Comparison of ENCODE assay signal across 18 cellular contexts in genomic region chrX:71784348-71784983, GRCh38. TPM values are rescaled to one million over a fixed set of nuclear protein-coding genes. Genes with fewer than 3 reads are reported as not detected.
DNase-seq lines count a peak whose midpoint lies in the region; ATAC-seq, FAIRE-seq and TF ChIP-seq lines count a peak whose summit lies in the region.
"Not testable (repeated sequence)": the region's sequence is repeated elsewhere in the genome, so short reads cannot be mapped to it uniquely, and the experiment has no call there.
"Had no signal": no experiment of that assay in that cellular context is flagged by ENCODE, and none has a peak within 500 bp of the region (broad histone marks: within the 10 kb centered on the region; RNA-seq: fewer than 3 reads in every experiment).

No MANE protein-coding gene starts in this region.

- no CpG with 5 or more reads among the region's 15 CpGs for WGBS in small intestine, 3 donors

- not testable (repeated sequence) for H3K36me3 ChIP-seq in CD8-positive, alpha-beta T cell (ENCODE audit: insufficient read depth, low read length); small intestine (ENCODE audit: control insufficient read depth in 2 of 2, insufficient read depth in 2 of 2, low read length in 2 of 2)

- not testable (repeated sequence) for TF ChIP-seq CTCF in CD8-positive, alpha-beta T cell (IDR thresholded peaks at IDR 0.05)

- not testable (repeated sequence) for DNase-seq in CD8-positive, alpha-beta T cell; GM19239 (ENCODE audit: insufficient read length, low spot score); activated CD8-positive, alpha-beta memory T cell treated with anti-CD3 and anti-CD28 coated beads, Interleukin-2, amount 10 ng/mL, durations not matched to agents 7 days and 5 days; left cardiac atrium; small intestine

- not testable (repeated sequence) for H3K9me3 Mint-ChIP-seq in CD8-positive, alpha-beta T cell; activated CD8-positive, alpha-beta memory T cell treated with anti-CD3 and anti-CD28 coated beads, Interleukin-2, amount 10 ng/mL, durations not matched to agents 7 days and 5 days (ENCODE audit: low read depth)

- H3K27me3 Mint-ChIP-seq in CD8-positive, alpha-beta T cell (ENCODE audit: low read depth); activated CD8-positive, alpha-beta memory T cell treated with anti-CD3 and anti-CD28 coated beads, Interleukin-2, amount 10 ng/mL, durations not matched to agents 7 days and 5 days: not testable (repeated sequence)

- not testable (repeated sequence) for H3K9me3 ChIP-seq in CD8-positive, alpha-beta T cell (ENCODE audit: low read length); small intestine (ENCODE audit: control insufficient read depth, low read depth)

- H3K36me3 Mint-ChIP-seq in CD8-positive, alpha-beta T cell; activated CD8-positive, alpha-beta memory T cell treated with anti-CD3 and anti-CD28 coated beads, Interleukin-2, amount 10 ng/mL, durations not matched to agents 7 days and 5 days: not testable (repeated sequence)

- POLR2A ChIA-PET in CD8-positive, alpha-beta T cell (lab: Charles Lee) = not testable (repeated sequence)

- CTCF ChIA-PET in CD8-positive, alpha-beta T cell (lab: Charles Lee); activated CD8-positive, alpha-beta memory T cell treated with anti-CD3 and anti-CD28 coated beads, Interleukin-2, amount 10 ng/mL, durations not matched to agents 7 days and 5 days (lab: Charles Lee): not testable (repeated sequence)

- not testable (repeated sequence) for H3K27me3 ChIP-seq in CD8-positive, alpha-beta T cell (ENCODE audit: insufficient read depth, low read length); small intestine (ENCODE audit: control insufficient read depth in 2 of 2, insufficient read depth in 2 of 2, low read length in 2 of 2)

- FAIRE-seq in GM19239 (lab: Jason Lieb, UNC) (peak; percentile 82), small intestine (lab: Jason Lieb, UNC) (peak; percentile 64)

- not testable (repeated sequence) for H3K4me1 ChIP-seq in CD8-positive, alpha-beta T cell (ENCODE audit: insufficient read depth, low read length); small intestine (ENCODE audit: control insufficient read depth in 2 of 2, insufficient read depth in 1 of 2, low read depth in 1 of 2, low read length in 1 of 2)

- not testable (repeated sequence) for H3K4me3 Mint-ChIP-seq in CD8-positive, alpha-beta T cell; activated CD8-positive, alpha-beta memory T cell treated with anti-CD3 and anti-CD28 coated beads, Interleukin-2, amount 10 ng/mL, durations not matched to agents 7 days and 5 days

- not testable (repeated sequence) for H3K4me1 Mint-ChIP-seq in CD8-positive, alpha-beta T cell (ENCODE audit: low read depth); activated CD8-positive, alpha-beta memory T cell treated with anti-CD3 and anti-CD28 coated beads, Interleukin-2, amount 10 ng/mL, durations not matched to agents 7 days and 5 days

- not testable (repeated sequence) for H3K27ac ChIP-seq in CD8-positive, alpha-beta T cell (ENCODE audit: low read depth, low read length); small intestine (ENCODE audit: low read depth in 1 of 2, low read length in 1 of 2)

- ATAC-seq in CD8-positive, alpha-beta T cell = peak; percentile 48
- ATAC-seq in GM21619 (IDR thresholded peaks at IDR 0.05; ENCODE audit: unreplicated experiment) = peak; percentile 40
- ATAC-seq in HG02938 (IDR thresholded peaks at IDR 0.05; ENCODE audit: unreplicated experiment) = peak; percentile 83
- ATAC-seq in HG03439 (IDR thresholded peaks at IDR 0.05; ENCODE audit: unreplicated experiment) = peak; percentile 59
- ATAC-seq in activated CD8-positive, alpha-beta memory T cell treated with anti-CD3 and anti-CD28 coated beads, Interleukin-2, amount 10 ng/mL, durations not matched to agents 7 days and 5 days = peak; percentile 30
- ATAC-seq in left cardiac atrium = peak; percentile 47 to 63

- intact Hi-C loops in CD8-positive, alpha-beta T cell (cut with DNase I, micrococcal nuclease); left cardiac atrium (cut with DNase I): not testable (repeated sequence)

- not testable (repeated sequence) for H3K4me3 ChIP-seq in CD8-positive, alpha-beta T cell (ENCODE audit: low read depth, low read length); small intestine (ENCODE audit: low read depth in 1 of 2, low read length in 2 of 2)

- H3K27ac Mint-ChIP-seq in CD8-positive, alpha-beta T cell; activated CD8-positive, alpha-beta memory T cell treated with anti-CD3 and anti-CD28 coated beads, Interleukin-2, amount 10 ng/mL, durations not matched to agents 7 days and 5 days: not testable (repeated sequence)

RNA-seq across cellular contexts. Expression of gene CXorf49B, which starts 21.3 kb away (rescaled TPM):
- total RNA-seq in CD8-positive, alpha-beta T cell = not detected
- total RNA-seq in activated CD8-positive, alpha-beta memory T cell treated with anti-CD3 and anti-CD28 coated beads, Interleukin-2, amount 10 ng/mL, durations not matched to agents 7 days and 5 days = not detected
- total RNA-seq in left cardiac atrium = not detected
- not detected for polyA plus RNA-seq in small intestine
- total RNA-seq: A673; activated CD4-positive, alpha-beta memory T cell treated with anti-CD3 and anti-CD28 coated beads for 36 hours; chondrocyte; esophagus squamous epithelium; HFFc6; LHCN-M2; PC-9; SJCRH30; smooth muscle cell; urinary bladder had no signal
- polyA plus RNA-seq: urinary bladder had no signal

Comparison
In these comparisons a context has a peak if more than half of its experiments do, and no peak if none do; other contexts are left out.
1. ATAC-seq: peak in every context shown above with its lines; median percentile 83 in HG02938; 59 in HG03439; 55 in left cardiac atrium; 48 in CD8-positive, alpha-beta T cell; 40 in GM21619; 30 in activated CD8-positive, alpha-beta memory T cell treated with anti-CD3 and anti-CD28 coated beads, Interleukin-2, amount 10 ng/mL, durations not matched to agents 7 days and 5 days.